In genomic region chr17:48153711-48154642, GRCh38 we compare ENCODE assay signal across 8 cellular contexts. TPM values are rescaled to one million over a fixed set of nuclear protein-coding genes. Genes with fewer than 3 reads are reported as not detected.
DNase-seq lines count a peak whose midpoint lies in the region; ATAC-seq lines count a peak whose summit lies in the region.

No MANE protein-coding gene starts in this region.

- intact Hi-C loops in left ventricle myocardium superior (cut with micrococcal nuclease): no loop called here

- DNase-seq in ELR (ENCODE audit: low read depth) (peak; percentile 76), M059J (ENCODE audit: low read depth) (peak; percentile 60), SJSA1 (ENCODE audit: low read depth in 1 of 2, low spot score in 2 of 2) (peak; percentile 56 to 70), foreskin melanocyte (peak; percentile 30), activated T-cell treated with anti-CD3 and anti-CD28 coated beads for 4 hours (no peak), left ventricle myocardium superior (no peak)

- no peaks in the 10 kb centered on the region; the same call in 1 of the 2 replicates for H3K4me1 ChIP-seq in SJSA1 (replicated peaks)

- peaks cover 45% of the 10 kb centered on the region for H3K27me3 ChIP-seq in SJSA1 (replicated peaks)

- ATAC-seq in GM18858 (IDR thresholded peaks at IDR 0.05; ENCODE audit: unreplicated experiment) (no peak), GM21526 (IDR thresholded peaks at IDR 0.05; ENCODE audit: low FRiP score, unreplicated experiment) (no peak), left ventricle myocardium superior (no peak)

- H3K36me3 ChIP-seq in SJSA1: no peaks in the 10 kb centered on the region

- H3K27ac ChIP-seq in SJSA1: no peak overlapping the region

- H3K4me3 ChIP-seq in SJSA1: no peak overlapping the region

- H3K9me3 ChIP-seq in SJSA1 (replicated peaks): no peaks in the 10 kb centered on the region

RNA-seq across cellular contexts. Expression of gene SNX11, which starts 46.4 kb away (rescaled TPM):
- total RNA-seq in M059J (2014; rRNA removed; shearing (Covaris generic)): 18.1 and 22.4 TPM in 2 replicates
- total RNA-seq in SJSA1 (2014; rRNA removed; shearing (Covaris generic)): 13.3 and 16.4 TPM in 2 replicates
- 11.1 TPM for total RNA-seq in left ventricle myocardium superior

RNA-seq across cellular contexts. Expression of gene CBX1, which starts 52.7 kb away (rescaled TPM):
- 89.1 and 122 TPM in 2 replicates for total RNA-seq in M059J (2014; rRNA removed; shearing (Covaris generic))
- 111 and 149 TPM in 2 replicates for total RNA-seq in SJSA1 (2014; rRNA removed; shearing (Covaris generic))
- total RNA-seq in left ventricle myocardium superior: 37.9 TPM

Comparison
In these comparisons a context has a peak if more than half of its experiments do, and no peak if none do; other contexts are left out.
1. DNase-seq: peak in ELR (single experiment), M059J (single experiment), SJSA1 (2 of 2) and foreskin melanocyte (single experiment); none in activated T-cell treated with anti-CD3 and anti-CD28 coated beads for 4 hours (single experiment) and left ventricle myocardium superior (single experiment).